22 cellular contexts compared by ENCODE assay signal in genomic region chr6:136424450-136424849, GRCh38.
"Had no signal": no experiment of that assay in that cellular context is flagged by ENCODE, and none has a peak within 500 bp of the region (broad histone marks: within the 10 kb centered on the region; RNA-seq: fewer than 3 reads in every experiment).

No MANE protein-coding gene starts in this region.

- H3K27me3 Mint-ChIP-seq: dendritic cell treated with granulocyte-macrophage colony-stimulating factor and Interleukin-4, amounts not matched to agents 40 ng/mL and 50 ng/mL, for 4 days; stimulated activated naive CD8-positive, alpha-beta T cell treated with anti-CD3 and anti-CD28 coated beads, Interleukin-15, Interleukin-2, amounts not matched to agents 100 ng/mL and 50 ng/mL, for 24 hours; type B pancreatic cell had no signal

- H3K9me3 ChIP-seq: colonic mucosa, esophagus squamous epithelium, right lobe of liver, suprapubic skin, thyroid gland had no signal

- H3K27ac Mint-ChIP-seq: dendritic cell treated with granulocyte-macrophage colony-stimulating factor and Interleukin-4, amounts not matched to agents 40 ng/mL and 50 ng/mL, for 4 days; mesothelial cell of epicardium; naive thymus-derived CD4-positive, alpha-beta T cell; nephron; neural progenitor cell; stimulated activated naive B cell treated with anti-CD40 and anti-IgM and Interleukin-4, amounts not matched to agents 10 μg/mL and 1 μg/mL and 100 μg/mL, for 72 hours; stimulated activated naive CD8-positive, alpha-beta T cell treated with anti-CD3 and anti-CD28 coated beads, Interleukin-15, Interleukin-2, amounts not matched to agents 100 ng/mL and 50 ng/mL, for 24 hours; type B pancreatic cell had no signal

- H3K4me1 Mint-ChIP-seq: naive thymus-derived CD4-positive, alpha-beta T cell; nephron had no signal

- H2AFZ ChIP-seq: neural progenitor cell had no signal

- H3K36me3 ChIP-seq: colonic mucosa, neural progenitor cell, right lobe of liver, thyroid gland had no signal

- H3K36me3 Mint-ChIP-seq: mesothelial cell of epicardium; naive thymus-derived CD4-positive, alpha-beta T cell; neural progenitor cell; stimulated activated naive B cell treated with anti-CD40 and anti-IgM and Interleukin-4, amounts not matched to agents 10 μg/mL and 1 μg/mL and 100 μg/mL, for 72 hours had no signal

- H3K27ac ChIP-seq: colonic mucosa, esophagus squamous epithelium, neural progenitor cell, right lobe of liver, suprapubic skin, thyroid gland had no signal

- H3K9me3 Mint-ChIP-seq: dendritic cell treated with granulocyte-macrophage colony-stimulating factor and Interleukin-4, amounts not matched to agents 40 ng/mL and 50 ng/mL, for 4 days; mesothelial cell of epicardium; naive thymus-derived CD4-positive, alpha-beta T cell; nephron; neural progenitor cell; stimulated activated naive B cell treated with anti-CD40 and anti-IgM and Interleukin-4, amounts not matched to agents 10 μg/mL and 1 μg/mL and 100 μg/mL, for 72 hours; stimulated activated naive CD8-positive, alpha-beta T cell treated with anti-CD3 and anti-CD28 coated beads, Interleukin-15, Interleukin-2, amounts not matched to agents 100 ng/mL and 50 ng/mL, for 24 hours; type B pancreatic cell had no signal

- H3K27me3 ChIP-seq: colonic mucosa, esophagus squamous epithelium, neural progenitor cell, right lobe of liver, suprapubic skin, thyroid gland had no signal

- H3K9ac ChIP-seq: neural progenitor cell had no signal

- DNase-seq: colonic mucosa; effector memory CD4-positive, alpha-beta T cell; erythroblast; esophagus squamous epithelium; foreskin melanocyte; mesenchymal stem cell; naive thymus-derived CD4-positive, alpha-beta T cell; posterior cingulate gyrus; right lobe of liver; small intestine; stimulated activated CD4-positive, alpha-beta T cell treated with anti-CD3 and anti-CD28 coated beads, Interleukin-15, amount 100 ng/mL, for 24 hours; stimulated activated CD4-positive, alpha-beta T cell treated with anti-CD3 and anti-CD28 coated beads, Interleukin-2, amount 100 ng/mL, for 48 hours; stimulated activated naive B cell treated with anti-CD40 and anti-IgM and Interleukin-4, amounts not matched to agents 10 μg/mL and 1 μg/mL and 100 μg/mL, for 72 hours; thyroid gland had no signal

- H3K4me3 ChIP-seq: colonic mucosa, esophagus squamous epithelium, lung, neural progenitor cell, right lobe of liver, suprapubic skin, thyroid gland had no signal

- H3K4me2 ChIP-seq: neural progenitor cell had no signal

- H3K4me1 ChIP-seq: esophagus squamous epithelium, suprapubic skin had no signal

- H3K4me3 Mint-ChIP-seq: dendritic cell treated with granulocyte-macrophage colony-stimulating factor and Interleukin-4, amounts not matched to agents 40 ng/mL and 50 ng/mL, for 4 days; mesothelial cell of epicardium; naive thymus-derived CD4-positive, alpha-beta T cell; nephron; neural progenitor cell; stimulated activated naive B cell treated with anti-CD40 and anti-IgM and Interleukin-4, amounts not matched to agents 10 μg/mL and 1 μg/mL and 100 μg/mL, for 72 hours; stimulated activated naive CD8-positive, alpha-beta T cell treated with anti-CD3 and anti-CD28 coated beads, Interleukin-15, Interleukin-2, amounts not matched to agents 100 ng/mL and 50 ng/mL, for 24 hours; type B pancreatic cell had no signal
